ENCODE assay signal across 19 cellular contexts in genomic region chr5:9108156-9108555, GRCh38.
"Had no signal": no experiment of that assay in that cellular context is flagged by ENCODE, and none has a peak within 500 bp of the region (broad histone marks: within the 10 kb centered on the region; RNA-seq: fewer than 3 reads in every experiment).

No MANE protein-coding gene starts in this region.

- ATAC-seq: activated T-cell treated with anti-CD3 and anti-CD28 coated beads, Interleukin-2, amount 50 U/mL, for 4 hours; body of pancreas; gastroesophageal sphincter; heart right ventricle; left ventricle myocardium superior had no signal

- H3K4me3 Mint-ChIP-seq: activated naive CD4-positive, alpha-beta T cell treated with anti-CD3 and anti-CD28 coated beads for 36 hours; activated T-cell treated with anti-CD3 and anti-CD28 coated beads, Interleukin-2, amount 50 U/mL, for 4 hours; nephron progenitor cell had no signal

- H3K9me3 Mint-ChIP-seq: activated naive CD4-positive, alpha-beta T cell treated with anti-CD3 and anti-CD28 coated beads for 36 hours; activated T-cell treated with anti-CD3 and anti-CD28 coated beads, Interleukin-2, amount 50 U/mL, for 4 hours; nephron progenitor cell had no signal

- DNase-seq: activated CD4-positive, alpha-beta T cell treated with anti-CD3 and anti-CD28 coated beads, Interleukin-2, amount 50 U/mL, for 1 hour; activated CD4-positive, CD25-positive, alpha-beta regulatory T cell treated with anti-CD3 and anti-CD28 coated beads, Interleukin-2, amount 50 U/mL, for 72 hours; activated CD8-positive, alpha-beta memory T cell treated with anti-CD3 and anti-CD28 coated beads, Interleukin-2, amount 50 U/mL, for 4 hours; activated naive CD4-positive, alpha-beta T cell treated with anti-CD3 and anti-CD28 coated beads for 36 hours; activated T-cell treated with anti-CD3 and anti-CD28 coated beads, Interleukin-2, amount 50 U/mL, for 4 hours; body of pancreas; dermis blood vessel endothelial cell; effector memory CD4-positive, alpha-beta T cell; heart right ventricle; kidney glomerular epithelial cell; left ventricle myocardium superior; nephron progenitor cell; stimulated activated CD4-positive, alpha-beta T cell treated with anti-CD3 and anti-CD28 coated beads, Interleukin-12 subunit alpha, Interleukin-12 subunit beta, amount 100 ng/mL, for 4 hours; stimulated activated CD4-positive, alpha-beta T cell treated with anti-CD3 and anti-CD28 coated beads, Interleukin-1b, Interleukin-23, amount 100 ng/mL, for 48 hours; stimulated activated CD8-positive, alpha-beta memory T cell treated with anti-CD3 and anti-CD28 coated beads, Interleukin-4, amount 100 ng/mL, for 48 hours; stimulated activated naive CD4-positive, alpha-beta T cell; thyroid gland had no signal

- H3K4me1 Mint-ChIP-seq: nephron progenitor cell had no signal

- H3K27ac Mint-ChIP-seq: activated naive CD4-positive, alpha-beta T cell treated with anti-CD3 and anti-CD28 coated beads for 36 hours; nephron progenitor cell; progenitor cell of endocrine pancreas had no signal

- H3K4me3 ChIP-seq: body of pancreas, gastroesophageal sphincter, heart right ventricle, thyroid gland had no signal
